Comparison of ENCODE assay signal across 27 cellular contexts in the genomic region with DNA sequence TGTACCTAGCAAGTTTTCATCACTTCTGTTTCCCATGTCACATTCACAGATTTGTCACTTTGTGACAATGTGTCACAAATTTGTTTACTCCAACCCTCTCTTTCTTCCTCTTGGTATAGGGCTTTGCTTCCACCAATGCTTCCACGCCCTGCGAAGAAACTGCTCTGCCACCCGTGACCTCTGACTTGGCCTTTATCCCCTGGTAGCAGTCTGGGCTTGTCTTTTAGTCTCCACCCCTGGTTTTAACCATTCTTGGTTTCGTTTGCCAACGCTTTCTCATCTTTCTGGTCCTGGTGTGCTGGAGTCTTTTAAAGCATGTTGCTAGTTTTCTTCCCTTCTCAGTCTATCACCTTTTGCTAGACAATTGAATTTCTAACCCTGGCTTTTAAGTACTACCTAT. TPM values are rescaled to one million over a fixed set of nuclear protein-coding genes. Genes with fewer than 3 reads are reported as not detected.
"Had no signal": no experiment of that assay in that cellular context is flagged by ENCODE, and none has a peak within 500 bp of the region (broad histone marks: within the 10 kb centered on the region; RNA-seq: fewer than 3 reads in every experiment).

No MANE protein-coding gene starts in this region.

- FAIRE-seq: frontal cortex had no signal

- H3K4me3 ChIP-seq: ascending aorta, breast epithelium, coronary artery, dorsolateral prefrontal cortex had no signal

- DNase-seq: activated CD4-positive, alpha-beta memory T cell treated with anti-CD3 and anti-CD28 coated beads, Interleukin-2, amount 10 ng/mL, durations not matched to agents 7 days and 5 days; activated CD4-positive, alpha-beta T cell treated with anti-CD3 and anti-CD28 coated beads for 1 hour; activated CD4-positive, alpha-beta T cell treated with anti-CD3 and anti-CD28 coated beads for 4 hours; activated CD4-positive, alpha-beta T cell treated with anti-CD3 and anti-CD28 coated beads, Interleukin-2, amount 10 ng/mL, durations not matched to agents 7 days and 5 days; activated CD4-positive, alpha-beta T cell treated with anti-CD3 and anti-CD28 coated beads, Interleukin-2, amount 50 U/mL, for 4 hours; activated CD8-positive, alpha-beta memory T cell treated with anti-CD3 and anti-CD28 coated beads, Interleukin-2, amount 50 U/mL, for 48 hours; activated gamma-delta T cell; activated naive CD4-positive, alpha-beta T cell; activated naive CD4-positive, alpha-beta T cell treated with anti-CD3 and anti-CD28 coated beads, Interleukin-2, amount 10 ng/mL, durations not matched to agents 7 days and 5 days; activated naive CD8-positive, alpha-beta T cell treated with anti-CD3 and anti-CD28 coated beads, Interleukin-2, amount 10 ng/mL, durations not matched to agents 7 days and 5 days; activated T-cell treated with anti-CD3 and anti-CD28 coated beads for 4 hours; activated T-cell treated with anti-CD3 and anti-CD28 coated beads, Interleukin-2, amount 50 U/mL, for 24 hours; activated T-cell treated with anti-CD3 and anti-CD28 coated beads, Interleukin-2, amount 50 U/mL, for 72 hours; dorsolateral prefrontal cortex; effector memory CD4-positive, alpha-beta T cell; endodermal cell; foreskin fibroblast; head of caudate nucleus; T-helper 2 cell had no signal

- ATAC-seq: activated naive CD4-positive, alpha-beta T cell treated with anti-CD3 and anti-CD28 coated beads, Interleukin-2, amount 50 U/mL, for 72 hours; activated T-cell treated with anti-CD3 and anti-CD28 coated beads, Interleukin-2, amount 50 U/mL, for 72 hours; WTC11 had no signal

- H3K36me3 ChIP-seq: ascending aorta, breast epithelium had no signal

- H3K4me1 ChIP-seq: ascending aorta, breast epithelium had no signal

- H3K27ac ChIP-seq: ascending aorta, coronary artery, dorsolateral prefrontal cortex, VCaP had no signal

- H3K27me3 ChIP-seq: ascending aorta, breast epithelium had no signal

- H3K9me3 ChIP-seq: ascending aorta, breast epithelium had no signal

RNA-seq across cellular contexts. Expression of a gene that starts 8.1 kb away (rescaled TPM):
- total RNA-seq: activated CD4-positive, alpha-beta memory T cell treated with anti-CD3 and anti-CD28 coated beads, Interleukin-2, amount 10 ng/mL, durations not matched to agents 7 days and 5 days; activated CD4-positive, alpha-beta T cell treated with anti-CD3 and anti-CD28 coated beads, Interleukin-2, amount 10 ng/mL, durations not matched to agents 7 days and 5 days; activated naive CD8-positive, alpha-beta T cell treated with anti-CD3 and anti-CD28 coated beads, Interleukin-2, amount 10 ng/mL, durations not matched to agents 7 days and 5 days; T-helper 1 cell treated with Interleukin-12 subunit alpha and Interleukin-12 subunit beta and Interleukin-4 antibody, amounts not matched to agents 30 ng/mL and 1 ng/mL, for 36 hours had no signal
